In the genomic region with DNA sequence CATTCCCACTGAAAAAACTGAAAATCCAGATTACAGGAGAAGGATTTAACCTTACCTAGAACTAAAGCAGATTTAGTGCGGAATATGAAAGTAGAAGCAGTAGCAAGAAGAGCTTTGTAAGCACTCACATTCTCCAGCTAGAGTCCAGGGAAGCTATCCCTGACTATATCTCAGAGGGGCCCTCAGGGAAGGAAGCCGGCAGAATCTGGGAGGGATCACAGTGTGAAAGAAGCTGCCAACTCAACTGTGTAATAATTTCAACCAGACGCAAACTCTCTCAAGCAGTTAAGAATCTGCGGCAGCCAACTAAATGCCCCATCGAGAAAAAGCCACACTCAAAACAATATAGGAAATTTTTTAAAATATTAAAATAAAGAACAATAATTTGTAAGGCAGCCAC, we compare ENCODE assay signal across 17 cellular contexts.
DNase-seq lines count a peak whose midpoint lies in the region; ATAC-seq, FAIRE-seq and TF ChIP-seq lines count a peak whose summit lies in the region.
"Had no signal": no experiment of that assay in that cellular context is flagged by ENCODE, and none has a peak within 500 bp of the region (broad histone marks: within the 10 kb centered on the region; RNA-seq: fewer than 3 reads in every experiment).

No MANE protein-coding gene starts in this region.

- TF ChIP-seq EP300 in HepG2 (IDR thresholded peaks at IDR 0.05; ENCODE audit: low read depth in 2 of 2, low read length in 2 of 2) (no peak), HepG2 (CRISPR knock-in tag; IDR thresholded peaks at IDR 0.05; ENCODE audit: borderline replicate concordance) (no peak)

- no peak for TF ChIP-seq RAD21 in HepG2 (CRISPR knock-in tag; IDR thresholded peaks at IDR 0.05)

- TF ChIP-seq POLR2A in HepG2 (IDR thresholded peaks at IDR 0.05; ENCODE audit: insufficient read depth in 1 of 2, low read depth in 2 of 2, low read length in 2 of 2) = no peak

- TF ChIP-seq CTCF in brain (conservative IDR thresholded peaks at IDR 0.05) (no peak), HepG2 (CRISPR knock-in tag; IDR thresholded peaks at IDR 0.05) (no peak)

- no peak overlapping the region for H2AFZ ChIP-seq in HepG2 (ENCODE audit: low read length)

- H3K4me3 ChIP-seq in HepG2 (replicated peaks in 1 of 3; ENCODE audit: insufficient read depth in 1 of 3, low read depth in 2 of 3, low read length in 3 of 3) = no peak overlapping the region
- H3K4me3 ChIP-seq in skeletal muscle cell (ENCODE audit: low read depth, low read length) = no peak overlapping the region
- H3K4me3 ChIP-seq: adrenal gland, MG63 had no signal

- no peaks in the 10 kb centered on the region for H3K27me3 Mint-ChIP-seq in brain
- H3K27me3 Mint-ChIP-seq: CD4-positive, alpha-beta T cell had no signal

- H3K36me3 Mint-ChIP-seq in brain = peaks cover 46% of the 10 kb centered on the region
- H3K36me3 Mint-ChIP-seq in activated naive CD4-positive, alpha-beta T cell treated with anti-CD3 and anti-CD28 coated beads, Interleukin-2, amount 50 U/mL, for 72 hours = peaks cover 6 to 7% of the 10 kb centered on the region in 2 donors

- H3K79me2 ChIP-seq in HepG2 (ENCODE audit: insufficient read depth, low read length) = peaks cover 8% of the 10 kb centered on the region

- no peaks in the 10 kb centered on the region for H3K36me3 ChIP-seq in HepG2 (replicated peaks in 1 of 2; ENCODE audit: control insufficient read depth in 1 of 2, insufficient read depth in 2 of 2, low read length in 2 of 2)
- H3K36me3 ChIP-seq: adrenal gland, MG63 had no signal

- H3K4me2 ChIP-seq in HepG2 (ENCODE audit: low read depth, low read length) = no peak overlapping the region

- FAIRE-seq in HepG2 (lab: Jason Lieb, UNC) = no peak
- FAIRE-seq: G401.6 had no signal

- peak overlapping the region in 3 of 5 experiments; percentile 17 to 87 (median 81) for H3K27ac Mint-ChIP-seq in brain
- H3K27ac Mint-ChIP-seq in activated naive CD4-positive, alpha-beta T cell treated with anti-CD3 and anti-CD28 coated beads, Interleukin-2, amount 50 U/mL, for 72 hours = no peak overlapping the region
- H3K27ac Mint-ChIP-seq: CD4-positive, alpha-beta T cell had no signal

- H3K9ac ChIP-seq in HepG2 (ENCODE audit: insufficient read depth, low read depth, low read length) = no peak overlapping the region

- no peaks in the 10 kb centered on the region for H4K20me1 ChIP-seq in HepG2 (ENCODE audit: insufficient read depth, low read length)

- CTCF ChIA-PET in HepG2 (lab: Yijun Ruan, JAX; ENCODE audit: low intra/inter-chr PET ratio, low total read pairs) = no interaction called here

- H3K4me3 Mint-ChIP-seq in brain = peak overlapping the region in 3 of 5 experiments; percentile 14 to 30 (median 20)
- H3K4me3 Mint-ChIP-seq: CD4-positive, alpha-beta T cell; H9 had no signal

- WGBS in HepG2 (ENCODE audit: low lambda C conversion rate) = 97% methylated on average over 5 of the region's 5 CpGs

- H3K27me3 ChIP-seq in HepG2 (ENCODE audit: control insufficient read depth in 1 of 2, insufficient read depth in 2 of 2, low read length in 2 of 2) = no peaks in the 10 kb centered on the region
- H3K27me3 ChIP-seq: adrenal gland, MG63 had no signal

- no peaks in the 10 kb centered on the region for H3K9me3 ChIP-seq in HepG2 (ENCODE audit: low read length)
- H3K9me3 ChIP-seq: adrenal gland, MG63 had no signal

- DNase-seq in G401 (ENCODE audit: low spot score) (peak; percentile 25), HepG2 (ENCODE audit: low spot score) (no peak), skeletal muscle cell (ENCODE audit: low read depth) (peak; percentile 31), NCI-H2081 (lab: John Stamatoyannopoulos, UW) (no peak), cerebellar cortex (ENCODE audit: low spot score) (no peak)
- no peak for DNase-seq in activated naive CD4-positive, alpha-beta T cell treated with anti-CD3 and anti-CD28 coated beads, Interleukin-2, amount 50 U/mL, for 72 hours (ENCODE audit: low spot score in 2 of 2)
- DNase-seq: activated CD4-positive, alpha-beta T cell treated with anti-CD3 and anti-CD28 coated beads for 1 hour; adrenal gland; CD4-positive, alpha-beta T cell; glutamatergic neuron; H9; MG63; NCI-H2107 had no signal

- H3K9me3 Mint-ChIP-seq in brain = peaks cover 7 to 22% (median 13%) of the 10 kb centered on the region in 5 experiments
- H3K9me3 Mint-ChIP-seq in activated naive CD4-positive, alpha-beta T cell treated with anti-CD3 and anti-CD28 coated beads, Interleukin-2, amount 50 U/mL, for 72 hours = no peaks in the 10 kb centered on the region
- H3K9me3 Mint-ChIP-seq: CD4-positive, alpha-beta T cell; H9 had no signal

- intact Hi-C loops in HepG2 (cut with micrococcal nuclease; ENCODE audit: unreplicated experiment) = no loop called here

- in situ Hi-C loops in G401 (cut with HindIII; ENCODE audit: low sequenced_read_pairs) (no loop called here), HepG2 (cut with HindIII; ENCODE audit: extremely low pct_ligation_motif_present, low pct_unique_long_range_greater_than_20kb) (no loop called here)

- peaks cover 29% of the 10 kb centered on the region for H3K4me1 ChIP-seq in HepG2 (ENCODE audit: insufficient read depth, low read length)

- ATAC-seq in HepG2 (no peak), HG02885 (IDR thresholded peaks at IDR 0.05; ENCODE audit: poor library complexity, unreplicated experiment) (no peak)
- ATAC-seq in activated naive CD4-positive, alpha-beta T cell treated with anti-CD3 and anti-CD28 coated beads, Interleukin-2, amount 50 U/mL, for 72 hours = no peak
- ATAC-seq: left lobe of liver had no signal

- H3K4me1 Mint-ChIP-seq in brain = peaks cover 25% of the 10 kb centered on the region

- no TSS peak for BruUV-seq in HepG2 (replicated peaks; lab: Mats Ljungman, UMichigan)

- POLR2A ChIA-PET in HepG2 (lab: Yijun Ruan, JAX) = no interaction called here

- peak overlapping the region; percentile 35 for H3K27ac ChIP-seq in HepG2 (ENCODE audit: extremely low read length, insufficient read depth, low read length)
- H3K27ac ChIP-seq: adrenal gland had no signal

TF ChIP-seq in HepG2, 621 proteins besides CTCF, POLR2A, EP300 and RAD21 (continues in another document):
- TF ChIP-seq, protein P1, sequence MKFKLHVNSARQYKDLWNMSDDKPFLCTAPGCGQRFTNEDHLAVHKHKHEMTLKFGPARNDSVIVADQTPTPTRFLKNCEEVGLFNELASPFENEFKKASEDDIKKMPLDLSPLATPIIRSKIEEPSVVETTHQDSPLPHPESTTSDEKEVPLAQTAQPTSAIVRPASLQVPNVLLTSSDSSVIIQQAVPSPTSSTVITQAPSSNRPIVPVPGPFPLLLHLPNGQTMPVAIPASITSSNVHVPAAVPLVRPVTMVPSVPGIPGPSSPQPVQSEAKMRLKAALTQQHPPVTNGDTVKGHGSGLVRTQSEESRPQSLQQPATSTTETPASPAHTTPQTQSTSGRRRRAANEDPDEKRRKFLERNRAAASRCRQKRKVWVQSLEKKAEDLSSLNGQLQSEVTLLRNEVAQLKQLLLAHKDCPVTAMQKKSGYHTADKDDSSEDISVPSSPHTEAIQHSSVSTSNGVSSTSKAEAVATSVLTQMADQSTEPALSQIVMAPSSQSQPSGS (CRISPR knock-in tag; IDR thresholded peaks at IDR 0.05) = no peak
- no peak for TF ChIP-seq HMGA1 (CRISPR knock-in tag; conservative IDR thresholded peaks at IDR 0.05)
- no peak for TF ChIP-seq ZUFSP (CRISPR knock-in tag; IDR thresholded peaks at IDR 0.05; ENCODE audit: borderline replicate concordance)
- TF ChIP-seq ZNF512B (CRISPR knock-in tag; IDR thresholded peaks at IDR 0.05; ENCODE audit: borderline replicate concordance) = no peak

Comparison
In these comparisons a context has a peak if more than half of its experiments do, and no peak if none do; other contexts are left out.
1. DNase-seq: peak in G401 (single experiment) and skeletal muscle cell (single experiment); none in HepG2 (single experiment), NCI-H2081 (0 of 2), activated naive CD4-positive, alpha-beta T cell treated with anti-CD3 and anti-CD28 coated beads, Interleukin-2, amount 50 U/mL, for 72 hours (0 of 2) and cerebellar cortex (single experiment).
2. H3K27ac Mint-ChIP-seq: peak in brain (3 of 5); none in activated naive CD4-positive, alpha-beta T cell treated with anti-CD3 and anti-CD28 coated beads, Interleukin-2, amount 50 U/mL, for 72 hours (0 of 2).